Comparison of ENCODE assay signal across 10 cellular contexts in the genomic region with DNA sequence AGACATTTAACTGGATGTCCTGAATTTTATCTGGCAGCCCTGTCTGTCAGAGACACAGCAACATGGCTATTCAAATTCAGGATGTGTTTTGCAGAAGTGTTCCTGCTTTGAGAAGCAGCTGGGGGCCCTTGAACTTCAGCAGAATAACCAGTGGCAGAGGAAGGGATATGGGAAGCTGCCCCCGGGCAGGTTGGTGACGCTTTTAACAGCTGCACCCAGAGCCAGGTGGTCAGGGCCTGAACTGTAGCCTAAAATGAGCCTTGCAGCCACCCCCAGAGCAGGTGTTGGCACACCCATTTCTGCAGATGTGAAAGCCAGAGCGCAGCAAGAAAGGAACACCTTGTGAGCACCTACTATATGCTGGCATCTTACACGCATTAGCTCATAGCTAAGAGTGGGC.
DNase-seq lines count a peak whose midpoint lies in the region; ATAC-seq and TF ChIP-seq lines count a peak whose summit lies in the region.
"Had no signal": no experiment of that assay in that cellular context is flagged by ENCODE, and none has a peak within 500 bp of the region (broad histone marks: within the 10 kb centered on the region; RNA-seq: fewer than 3 reads in every experiment).

No MANE protein-coding gene starts in this region.

- H3K56ac ChIP-seq in IMR-90 (ENCODE audit: extremely low read depth, insufficient read depth, low read length): no peak overlapping the region

- H3K4me3 ChIP-seq in IMR-90 (ENCODE audit: insufficient read depth, low read depth, low read length) (no peak overlapping the region), left ventricle myocardium inferior (no peak overlapping the region)
- H3K4me3 ChIP-seq: adrenal gland, heart right ventricle had no signal

- peaks cover 4% of the 10 kb centered on the region; the same call in 1 of the 2 replicates for H3K9me1 ChIP-seq in IMR-90 (ENCODE audit: insufficient read depth, low read length)

- H4K8ac ChIP-seq in IMR-90 (ENCODE audit: low read depth in 2 of 2, low read length in 2 of 2): no peak overlapping the region

- 62% methylated on average over 2 of the region's 4 CpGs; no CpG with 5 or more reads in 1 of the 2 experiments for WGBS in IMR-90 (ENCODE audit: extremely low coverage in 2 of 2, insufficient read length in 1 of 2), 2 experiments

- dilution Hi-C loops in IMR-90 (cut with HindIII; ENCODE audit: low sequenced_read_pairs, unreplicated experiment): no loop called here

- H3K14ac ChIP-seq in IMR-90 (replicated peaks; ENCODE audit: low read depth, low read length): no peak overlapping the region

- H3K27ac Mint-ChIP-seq in dendritic cell treated with granulocyte-macrophage colony-stimulating factor and Interleukin-4, amounts not matched to agents 40 ng/mL and 50 ng/mL, for 4 days: peak overlapping the region; percentile 77

- no peak for TF ChIP-seq RAD21 in IMR-90 (IDR thresholded peaks at IDR 0.05; ENCODE audit: low read length)

- H3K18ac ChIP-seq in IMR-90 (ENCODE audit: low read depth, low read length): no peak overlapping the region

- no peak overlapping the region for H2AFZ ChIP-seq in IMR-90 (replicated peaks; ENCODE audit: low read length, poor library complexity)

- H4K91ac ChIP-seq in IMR-90 (ENCODE audit: insufficient read depth, low read depth, low read length): no peak overlapping the region

- H3K27me3 ChIP-seq in IMR-90 (ENCODE audit: control insufficient read depth, insufficient read depth, low read length) (no peaks in the 10 kb centered on the region; the same call in 1 of the 2 replicates), left ventricle myocardium inferior (ENCODE audit: low read depth) (no peaks in the 10 kb centered on the region)
- H3K27me3 ChIP-seq: adrenal gland, heart right ventricle had no signal

- no peak overlapping the region for H3K4me2 ChIP-seq in IMR-90 (ENCODE audit: low read depth, low read length)

- no peak overlapping the region for H2BK120ac ChIP-seq in IMR-90 (ENCODE audit: low read depth, low read length)

- H3K4me3 Mint-ChIP-seq in dendritic cell treated with granulocyte-macrophage colony-stimulating factor and Interleukin-4, amounts not matched to agents 40 ng/mL and 50 ng/mL, for 4 days: no peak overlapping the region

- POLR2A ChIA-PET in IMR-90 (lab: Charles Lee; ENCODE audit: unreplicated experiment): no interaction called here

- H3K36me3 ChIP-seq in IMR-90 (ENCODE audit: control insufficient read depth, insufficient read depth, low read length) (no peaks in the 10 kb centered on the region), left ventricle myocardium inferior (no peaks in the 10 kb centered on the region)
- H3K36me3 ChIP-seq: adrenal gland, heart right ventricle had no signal

- DNase-seq in ELF-1 (ENCODE audit: low read depth, low spot score) (peak; percentile 51), IMR-90 (no peak), GOT3 (lab: John Stamatoyannopoulos, UW) (no peak), SW 1271 (lab: John Stamatoyannopoulos, UW) (no peak), left ventricle myocardium inferior (no peak), middle frontal gyrus (ENCODE audit: extremely low spot score, low spot score) (no peak)
- DNase-seq: heart right ventricle had no signal

- in situ Hi-C loops in IMR-90 (cut with MboI; ENCODE audit: low sequenced_read_pairs): no loop called here

- no TSS peak for BruUV-seq in IMR-90 (replicated peaks; lab: Mats Ljungman, UMichigan)

- H4K5ac ChIP-seq in IMR-90 (ENCODE audit: low read depth, low read length): no peak overlapping the region

- no peaks in the 10 kb centered on the region for H4K20me1 ChIP-seq in IMR-90 (ENCODE audit: insufficient read depth, low read length)

- TF ChIP-seq POLR2A in IMR-90 (IDR thresholded peaks at IDR 0.05; ENCODE audit: low read depth, low read length): no peak

- no peaks in the 10 kb centered on the region for H3K9me3 ChIP-seq in IMR-90 (ENCODE audit: control insufficient read depth, insufficient read depth, low read length)
- no peaks in the 10 kb centered on the region for H3K9me3 ChIP-seq in left ventricle myocardium inferior (replicated peaks)
- H3K9me3 ChIP-seq: adrenal gland, heart right ventricle had no signal

- peak overlapping the region; percentile 29 for H2AK9ac ChIP-seq in IMR-90 (replicated peaks; ENCODE audit: low read depth, low read length, poor library complexity)

- no peak overlapping the region for H3K27ac ChIP-seq in IMR-90 (ENCODE audit: insufficient read depth, low read length)
- H3K27ac ChIP-seq in left ventricle myocardium inferior (replicated peaks): no peak overlapping the region
- H3K27ac ChIP-seq: adrenal gland had no signal

- CTCF ChIA-PET in IMR-90 (lab: Yijun Ruan, JAX): interaction anchor here (0.5 to 0.6 kb wide), 2 partner anchors 455 to 707 kb away, joined by 3 to 4 read pairs; no protein-coding TSS in a partner anchor

- H3K9me3 Mint-ChIP-seq in dendritic cell treated with granulocyte-macrophage colony-stimulating factor and Interleukin-4, amounts not matched to agents 40 ng/mL and 50 ng/mL, for 4 days: no peaks in the 10 kb centered on the region

- no peak overlapping the region for H3K23ac ChIP-seq in IMR-90 (ENCODE audit: low read depth, low read length)

- H3K79me1 ChIP-seq in IMR-90 (ENCODE audit: low read depth in 1 of 2, low read length in 2 of 2): no peaks in the 10 kb centered on the region

- no peak overlapping the region for H2BK5ac ChIP-seq in IMR-90 (ENCODE audit: low read depth, low read length, poor library complexity, severe bottlenecking)

- no peak overlapping the region for H3K4ac ChIP-seq in IMR-90 (ENCODE audit: low read depth, low read length)

- H3K27me3 Mint-ChIP-seq in dendritic cell treated with granulocyte-macrophage colony-stimulating factor and Interleukin-4, amounts not matched to agents 40 ng/mL and 50 ng/mL, for 4 days: no peaks in the 10 kb centered on the region

- no peak overlapping the region for H3K9ac ChIP-seq in IMR-90 (ENCODE audit: low read depth, low read length)

- TF ChIP-seq CTCF in IMR-90 (conservative IDR thresholded peaks at IDR 0.05; ENCODE audit: low read depth, low read length) (no peak), left ventricle myocardium inferior (IDR thresholded peaks at IDR 0.05; ENCODE audit: borderline replicate concordance) (no peak)

- H2BK15ac ChIP-seq in IMR-90 (ENCODE audit: low read depth, low read length): no peak overlapping the region

- H2BK20ac ChIP-seq in IMR-90 (ENCODE audit: low read depth, low read length): no peak overlapping the region

- H3K36me3 Mint-ChIP-seq in dendritic cell treated with granulocyte-macrophage colony-stimulating factor and Interleukin-4, amounts not matched to agents 40 ng/mL and 50 ng/mL, for 4 days (ENCODE audit: low read depth): no peaks in the 10 kb centered on the region

- intact Hi-C loops in IMR-90 (cut with micrococcal nuclease): no loop called here
- intact Hi-C loops in dendritic cell treated with granulocyte-macrophage colony-stimulating factor and Interleukin-4, amounts not matched to agents 40 ng/mL and 50 ng/mL, for 4 days (cut with micrococcal nuclease): loop anchor here (10.0 kb wide), 1 partner anchor 60 kb away; no protein-coding TSS in a partner anchor
- intact Hi-C loops in left ventricle myocardium inferior (cut with micrococcal nuclease): no loop called here

- H3K4me1 Mint-ChIP-seq in dendritic cell treated with granulocyte-macrophage colony-stimulating factor and Interleukin-4, amounts not matched to agents 40 ng/mL and 50 ng/mL, for 4 days (ENCODE audit: low read depth): peaks cover 58% of the 10 kb centered on the region

- peaks cover 3% of the 10 kb centered on the region; the same call in 1 of the 2 replicates for H3K4me1 ChIP-seq in IMR-90 (ENCODE audit: control insufficient read depth, insufficient read depth, low read length)
- H3K4me1 ChIP-seq in left ventricle myocardium inferior: no peaks in the 10 kb centered on the region

- H2AK5ac ChIP-seq in IMR-90 (ENCODE audit: low read depth, low read length): no peak overlapping the region

- ATAC-seq in GM21381 (IDR thresholded peaks at IDR 0.05; ENCODE audit: unreplicated experiment): peak; percentile 42
- ATAC-seq in IMR-90 (ENCODE audit: low read depth): no peak

TF ChIP-seq in IMR-90, 13 proteins besides CTCF, POLR2A, EP300 and RAD21:
- TF ChIP-seq, protein P1, sequence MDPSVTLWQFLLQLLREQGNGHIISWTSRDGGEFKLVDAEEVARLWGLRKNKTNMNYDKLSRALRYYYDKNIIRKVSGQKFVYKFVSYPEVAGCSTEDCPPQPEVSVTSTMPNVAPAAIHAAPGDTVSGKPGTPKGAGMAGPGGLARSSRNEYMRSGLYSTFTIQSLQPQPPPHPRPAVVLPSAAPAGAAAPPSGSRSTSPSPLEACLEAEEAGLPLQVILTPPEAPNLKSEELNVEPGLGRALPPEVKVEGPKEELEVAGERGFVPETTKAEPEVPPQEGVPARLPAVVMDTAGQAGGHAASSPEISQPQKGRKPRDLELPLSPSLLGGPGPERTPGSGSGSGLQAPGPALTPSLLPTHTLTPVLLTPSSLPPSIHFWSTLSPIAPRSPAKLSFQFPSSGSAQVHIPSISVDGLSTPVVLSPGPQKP (IDR thresholded peaks at IDR 0.05; ENCODE audit: borderline replicate concordance, low read depth, low read length): no peak
- TF ChIP-seq RCOR1 (IDR thresholded peaks at IDR 0.05; ENCODE audit: insufficient replicate concordance, low read length): no peak
- no peak for TF ChIP-seq MXI1 (IDR thresholded peaks at IDR 0.05; ENCODE audit: borderline replicate concordance, low read depth, low read length)
- no peak for TF ChIP-seq FOS (IDR thresholded peaks at IDR 0.05; ENCODE audit: low read depth, low read length)
- TF ChIP-seq, protein P2, sequence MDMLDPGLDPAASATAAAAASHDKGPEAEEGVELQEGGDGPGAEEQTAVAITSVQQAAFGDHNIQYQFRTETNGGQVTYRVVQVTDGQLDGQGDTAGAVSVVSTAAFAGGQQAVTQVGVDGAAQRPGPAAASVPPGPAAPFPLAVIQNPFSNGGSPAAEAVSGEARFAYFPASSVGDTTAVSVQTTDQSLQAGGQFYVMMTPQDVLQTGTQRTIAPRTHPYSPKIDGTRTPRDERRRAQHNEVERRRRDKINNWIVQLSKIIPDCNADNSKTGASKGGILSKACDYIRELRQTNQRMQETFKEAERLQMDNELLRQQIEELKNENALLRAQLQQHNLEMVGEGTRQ (IDR thresholded peaks at IDR 0.05; ENCODE audit: low read depth, low read length): no peak
- no peak for TF ChIP-seq SMC3 (IDR thresholded peaks at IDR 0.05; ENCODE audit: low read depth, low read length)
- TF ChIP-seq MAZ (IDR thresholded peaks at IDR 0.05; ENCODE audit: borderline replicate concordance, low read depth, low read length): no peak
- TF ChIP-seq RFX5 (IDR thresholded peaks at IDR 0.05; ENCODE audit: low read depth, low read length): no peak
- no peak for TF ChIP-seq CEBPB (IDR thresholded peaks at IDR 0.05; ENCODE audit: low read depth, low read length)
- no peak for TF ChIP-seq CHD1 (IDR thresholded peaks at IDR 0.05; ENCODE audit: low read depth, low read length)
- no peak for TF ChIP-seq BHLHE40 (IDR thresholded peaks at IDR 0.05; ENCODE audit: low read depth, low read length)
- no peak for TF ChIP-seq MAFK (IDR thresholded peaks at IDR 0.05; ENCODE audit: low read depth, low read length)
- no peak for TF ChIP-seq NFE2L2 (IDR thresholded peaks at IDR 0.05; ENCODE audit: low read depth, low read length)
